In the genomic region with DNA sequence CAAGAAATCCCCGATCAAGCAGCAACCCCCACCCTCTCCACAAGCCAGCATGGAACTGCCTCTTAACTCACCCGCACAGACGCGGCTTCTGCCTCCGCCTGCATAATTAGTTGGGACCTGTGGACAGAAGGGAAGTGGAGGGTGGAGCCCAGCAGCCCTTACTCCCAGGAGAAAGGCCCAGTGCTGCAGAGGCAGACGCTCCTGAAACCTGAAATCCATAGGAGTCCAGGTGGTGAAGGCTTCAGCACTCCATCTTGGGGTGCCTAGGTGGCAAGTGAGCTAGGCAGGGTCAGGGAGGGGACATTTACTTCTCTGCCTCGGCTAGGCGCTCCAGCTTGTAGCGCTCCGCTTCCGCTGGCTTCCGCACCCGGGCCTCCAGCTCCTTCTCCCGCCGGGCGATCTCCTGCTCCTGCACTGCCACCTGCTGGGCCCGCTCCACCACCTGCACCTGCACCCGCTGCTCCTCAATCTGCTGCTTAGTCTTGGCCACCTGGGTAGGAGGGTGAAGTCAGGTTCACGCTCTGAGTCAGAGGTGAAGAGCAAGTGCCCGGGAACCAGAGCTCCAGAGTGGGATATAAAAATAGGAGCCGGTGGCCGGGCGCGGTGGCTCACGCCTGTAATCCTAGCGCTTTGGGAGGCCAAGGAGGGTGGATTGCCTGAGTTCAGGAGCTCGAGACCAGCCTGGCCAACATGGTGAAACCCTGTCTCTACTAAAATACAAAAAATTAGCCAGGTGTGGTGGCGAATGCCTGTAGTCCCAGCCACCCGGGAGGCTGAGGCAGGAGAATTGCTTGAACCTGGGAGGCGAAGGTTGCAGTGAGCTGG, we compare ENCODE assay signal across 8 cellular contexts. TPM values are rescaled to one million over a fixed set of nuclear protein-coding genes. Genes with fewer than 3 reads are reported as not detected.
DNase-seq lines count a peak whose midpoint lies in the region; ATAC-seq and TF ChIP-seq lines count a peak whose summit lies in the region.

No MANE protein-coding gene starts in this region.

- intact Hi-C loops in Right ventricle myocardium superior (cut with DNase I) = no loop called here

- in situ Hi-C loops in GM13976 (cut with MboI; ENCODE audit: low sequenced_read_pairs, unreplicated experiment) = no loop called here

- TF ChIP-seq RAD21 in Ishikawa (IDR thresholded peaks at IDR 0.05; ENCODE audit: low read depth) = peak; percentile 61

- DNase-seq in GM13976 (ENCODE audit: low spot score) (peak; percentile 80), RPMI8226 (peak; percentile 93), Right ventricle myocardium superior (peak; percentile 74), retina (peak; percentile 77), HCEC 1CT (no peak)
- peak; percentile 55 to 77 (median 68) for DNase-seq in activated naive CD4-positive, alpha-beta T cell (lab: John Stamatoyannopoulos, UW)

- peak; percentile 91 for TF ChIP-seq CTCF in GM13976 (IDR thresholded peaks at IDR 0.05; ENCODE audit: borderline replicate concordance, control extremely low read depth, extremely low read depth, insufficient read depth, missing control alignments)

- no peak for TF ChIP-seq EP300 in Ishikawa (IDR thresholded peaks at IDR 0.05; ENCODE audit: borderline replicate concordance)

- ATAC-seq in Right ventricle myocardium superior (ENCODE audit: poor library complexity) (peak; percentile 79), HG02981 (IDR thresholded peaks at IDR 0.05; ENCODE audit: unreplicated experiment) (no peak)

TF ChIP-seq in Ishikawa, 13 proteins besides CTCF, POLR2A, EP300 and RAD21:
- TF ChIP-seq, protein P1, sequence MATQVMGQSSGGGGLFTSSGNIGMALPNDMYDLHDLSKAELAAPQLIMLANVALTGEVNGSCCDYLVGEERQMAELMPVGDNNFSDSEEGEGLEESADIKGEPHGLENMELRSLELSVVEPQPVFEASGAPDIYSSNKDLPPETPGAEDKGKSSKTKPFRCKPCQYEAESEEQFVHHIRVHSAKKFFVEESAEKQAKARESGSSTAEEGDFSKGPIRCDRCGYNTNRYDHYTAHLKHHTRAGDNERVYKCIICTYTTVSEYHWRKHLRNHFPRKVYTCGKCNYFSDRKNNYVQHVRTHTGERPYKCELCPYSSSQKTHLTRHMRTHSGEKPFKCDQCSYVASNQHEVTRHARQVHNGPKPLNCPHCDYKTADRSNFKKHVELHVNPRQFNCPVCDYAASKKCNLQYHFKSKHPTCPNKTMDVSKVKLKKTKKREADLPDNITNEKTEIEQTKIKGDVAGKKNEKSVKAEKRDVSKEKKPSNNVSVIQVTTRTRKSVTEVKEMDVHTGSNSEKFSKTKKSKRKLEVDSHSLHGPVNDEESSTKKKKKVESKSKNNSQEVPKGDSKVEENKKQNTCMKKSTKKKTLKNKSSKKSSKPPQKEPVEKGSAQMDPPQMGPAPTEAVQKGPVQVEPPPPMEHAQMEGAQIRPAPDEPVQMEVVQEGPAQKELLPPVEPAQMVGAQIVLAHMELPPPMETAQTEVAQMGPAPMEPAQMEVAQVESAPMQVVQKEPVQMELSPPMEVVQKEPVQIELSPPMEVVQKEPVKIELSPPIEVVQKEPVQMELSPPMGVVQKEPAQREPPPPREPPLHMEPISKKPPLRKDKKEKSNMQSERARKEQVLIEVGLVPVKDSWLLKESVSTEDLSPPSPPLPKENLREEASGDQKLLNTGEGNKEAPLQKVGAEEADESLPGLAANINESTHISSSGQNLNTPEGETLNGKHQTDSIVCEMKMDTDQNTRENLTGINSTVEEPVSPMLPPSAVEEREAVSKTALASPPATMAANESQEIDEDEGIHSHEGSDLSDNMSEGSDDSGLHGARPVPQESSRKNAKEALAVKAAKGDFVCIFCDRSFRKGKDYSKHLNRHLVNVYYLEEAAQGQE (IDR thresholded peaks at IDR 0.05; ENCODE audit: low read depth) = no peak
- TF ChIP-seq YY1 (IDR thresholded peaks at IDR 0.05; ENCODE audit: low read depth) = no peak
- TF ChIP-seq, protein P2, sequence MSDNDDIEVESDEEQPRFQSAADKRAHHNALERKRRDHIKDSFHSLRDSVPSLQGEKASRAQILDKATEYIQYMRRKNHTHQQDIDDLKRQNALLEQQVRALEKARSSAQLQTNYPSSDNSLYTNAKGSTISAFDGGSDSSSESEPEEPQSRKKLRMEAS (IDR thresholded peaks at IDR 0.05) = 0 out of 2 replicates have a peak, but pooled peaks have one; percentile 21
- TF ChIP-seq TCF12 (IDR thresholded peaks at IDR 0.05; ENCODE audit: low read depth) = peak; percentile 40; the same call in 1 of the 2 replicates
- TF ChIP-seq EGR1 (IDR thresholded peaks at IDR 0.05) = no peak
- no peak for TF ChIP-seq TAF1 (IDR thresholded peaks at IDR 0.05; ENCODE audit: low read depth)

RNA-seq across cellular contexts. Expression of gene TUBB, which starts 10.7 kb away (rescaled TPM):
- 179 TPM for total RNA-seq in Right ventricle myocardium superior

RNA-seq across cellular contexts. Expression of gene FLOT1, which starts 11.7 kb away (rescaled TPM):
- total RNA-seq in Right ventricle myocardium superior = 207 TPM

RNA-seq across cellular contexts. Expression of gene IER3, which starts 13.5 kb away (rescaled TPM):
- 11.4 TPM for total RNA-seq in Right ventricle myocardium superior

RNA-seq across cellular contexts. Expression of gene MDC1, which starts 13.7 kb away (rescaled TPM):
- 16.4 TPM for total RNA-seq in Right ventricle myocardium superior

RNA-seq across cellular contexts. Expression of gene NRM, which starts 40.0 kb away (rescaled TPM):
- total RNA-seq in Right ventricle myocardium superior = 3.2 TPM
